In the genomic region with DNA sequence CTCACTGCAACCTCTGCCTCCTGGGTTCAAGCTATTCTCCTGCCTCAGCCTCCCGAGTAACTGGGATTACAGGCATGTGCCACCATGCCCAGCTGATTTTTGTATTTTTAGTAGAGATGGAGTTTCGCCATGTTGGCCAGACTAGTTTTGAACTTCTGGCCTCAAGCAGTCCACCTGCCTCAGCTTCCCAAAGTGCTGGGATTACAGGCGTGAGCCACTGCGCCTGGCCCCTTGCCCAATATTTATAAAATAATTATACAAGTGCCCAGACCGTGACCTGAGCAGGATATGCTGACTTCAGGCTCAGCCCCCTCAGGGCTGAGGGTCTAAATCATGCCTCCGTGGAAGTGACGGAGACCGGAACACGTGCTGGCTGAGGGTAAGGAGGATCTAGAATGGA, we compare ENCODE assay signal across 14 cellular contexts. TPM values are rescaled to one million over a fixed set of nuclear protein-coding genes. Genes with fewer than 3 reads are reported as not detected.
DNase-seq lines count a peak whose midpoint lies in the region; ATAC-seq and TF ChIP-seq lines count a peak whose summit lies in the region.
"Not testable (repeated sequence)": the region's sequence is repeated elsewhere in the genome, so short reads cannot be mapped to it uniquely, and the experiment has no call there.
"Had no signal": no experiment of that assay in that cellular context is flagged by ENCODE, and none has a peak within 500 bp of the region (broad histone marks: within the 10 kb centered on the region; RNA-seq: fewer than 3 reads in every experiment).

No MANE protein-coding gene starts in this region.

- not testable (repeated sequence) for H3K4me3 ChIP-seq in CD4-positive, CD25-positive, alpha-beta regulatory T cell (ENCODE audit: low read depth, low read length); right atrium auricular region; neuronal stem cell (ENCODE audit: low read length in 2 of 2)

- not testable (repeated sequence) for DNase-seq in CD4-positive, CD25-positive, alpha-beta regulatory T cell; neuronal stem cell (ENCODE audit: low spot score)
- DNase-seq in right atrium auricular region (ENCODE audit: low spot score) (peak; percentile 53), left lobe of liver (ENCODE audit: low spot score) (peak; percentile 7), osteocyte (ENCODE audit: extremely low spot score, unreplicated experiment) (peak; percentile 59)

- not testable (repeated sequence) for H3K27me3 ChIP-seq in CD4-positive, CD25-positive, alpha-beta regulatory T cell (ENCODE audit: control insufficient read depth, insufficient read depth, low read length); right atrium auricular region; neuronal stem cell (ENCODE audit: control insufficient read depth in 3 of 3, insufficient read depth in 3 of 3, low read depth in 1 of 3, low read length in 3 of 3)

- peaks cover 20% of the 10 kb centered on the region for H3K36me3 Mint-ChIP-seq in CD4-positive, CD25-positive, alpha-beta regulatory T cell
- H3K36me3 Mint-ChIP-seq in osteocyte (ENCODE audit: unreplicated experiment): not testable (repeated sequence)

- not testable (repeated sequence) for H3K79me1 ChIP-seq in neuronal stem cell (ENCODE audit: low read depth, low read length)

- H2BK5ac ChIP-seq in neuronal stem cell (ENCODE audit: low read length): peak overlapping the region; percentile 70

- not testable (repeated sequence) for H2AK5ac ChIP-seq in neuronal stem cell (ENCODE audit: low read depth, low read length)

- not testable (repeated sequence) for H4K91ac ChIP-seq in neuronal stem cell (ENCODE audit: low read depth, low read length, poor library complexity)

- not testable (repeated sequence) for H2BK15ac ChIP-seq in neuronal stem cell (ENCODE audit: low read length)

- H3K18ac ChIP-seq in neuronal stem cell (ENCODE audit: low read length): not testable (repeated sequence)

- H3K23ac ChIP-seq in neuronal stem cell (ENCODE audit: low read depth, low read length, poor library complexity): not testable (repeated sequence)

- peak overlapping the region in 2 of 3 donors; percentile 54 to 87 for H3K27ac Mint-ChIP-seq in CD4-positive, CD25-positive, alpha-beta regulatory T cell
- H3K27ac Mint-ChIP-seq in osteocyte (ENCODE audit: unreplicated experiment): not testable (repeated sequence)

- H3K4me1 Mint-ChIP-seq in CD4-positive, CD25-positive, alpha-beta regulatory T cell; osteocyte (ENCODE audit: unreplicated experiment): not testable (repeated sequence)

- H3K4me3 Mint-ChIP-seq in CD4-positive, CD25-positive, alpha-beta regulatory T cell; osteocyte (ENCODE audit: unreplicated experiment): not testable (repeated sequence)

- not testable (repeated sequence) for H3K4me1 ChIP-seq in CD4-positive, CD25-positive, alpha-beta regulatory T cell (ENCODE audit: control insufficient read depth, insufficient read depth, low read length, poor library complexity, severe bottlenecking); right atrium auricular region; neuronal stem cell (ENCODE audit: control insufficient read depth in 2 of 2, insufficient read depth in 1 of 2, low read depth in 1 of 2, low read length in 2 of 2)

- H2AFZ ChIP-seq in neuronal stem cell (ENCODE audit: low read length): not testable (repeated sequence)

- H2BK120ac ChIP-seq in neuronal stem cell (ENCODE audit: low read depth, low read length): not testable (repeated sequence)

- H2BK12ac ChIP-seq in neuronal stem cell (ENCODE audit: low read length): not testable (repeated sequence)

- not testable (repeated sequence) for H3K4ac ChIP-seq in neuronal stem cell (ENCODE audit: low read length)

- not testable (repeated sequence) for H3K27ac ChIP-seq in CD4-positive, CD25-positive, alpha-beta regulatory T cell (ENCODE audit: insufficient read depth, low read length, poor library complexity, severe bottlenecking); right atrium auricular region; neuronal stem cell (replicated peaks; ENCODE audit: low read length)

- ATAC-seq in CD4-positive, CD25-positive, alpha-beta regulatory T cell (ENCODE audit: low read depth in 2 of 2); left lobe of liver: not testable (repeated sequence)

- TF ChIP-seq CTCF in right atrium auricular region (IDR thresholded peaks at IDR 0.05); osteocyte (IDR thresholded peaks at IDR 0.05): not testable (repeated sequence)

- H3K9me3 Mint-ChIP-seq in CD4-positive, CD25-positive, alpha-beta regulatory T cell; osteocyte (ENCODE audit: unreplicated experiment): not testable (repeated sequence)

- not testable (repeated sequence) for H3K27me3 Mint-ChIP-seq in CD4-positive, CD25-positive, alpha-beta regulatory T cell; osteocyte (ENCODE audit: unreplicated experiment)

- not testable (repeated sequence) for H3K14ac ChIP-seq in neuronal stem cell (ENCODE audit: low read length)

- H3K36me3 ChIP-seq in CD4-positive, CD25-positive, alpha-beta regulatory T cell (ENCODE audit: control insufficient read depth, insufficient read depth, low read length); right atrium auricular region; neuronal stem cell (replicated peaks in 1 of 2; ENCODE audit: control insufficient read depth in 2 of 2, insufficient read depth in 2 of 2, low read length in 2 of 2): not testable (repeated sequence)

- no CpG with 5 or more reads among the region's 9 CpGs for WGBS in neuronal stem cell (ENCODE audit: extremely low coverage in 2 of 2, insufficient read length in 2 of 2, insufficient replicate concordance in 1 of 2), 2 donors

- H3K9me3 ChIP-seq in CD4-positive, CD25-positive, alpha-beta regulatory T cell (ENCODE audit: control insufficient read depth in 2 of 2, low read length in 2 of 2); right atrium auricular region; neuronal stem cell (replicated peaks in 1 of 2; ENCODE audit: control insufficient read depth in 2 of 2, insufficient read depth in 1 of 2, low read depth in 1 of 2, low read length in 2 of 2): not testable (repeated sequence)

- not testable (repeated sequence) for H3K9ac ChIP-seq in neuronal stem cell (ENCODE audit: low read depth, low read length, poor library complexity)

- H3K4me2 ChIP-seq in neuronal stem cell (ENCODE audit: insufficient read depth, low read length, poor library complexity, severe bottlenecking): not testable (repeated sequence)

- H4K8ac ChIP-seq in neuronal stem cell (ENCODE audit: low read depth, low read length): not testable (repeated sequence)

RNA-seq across cellular contexts. Expression of gene CDCP2, which starts 48.2 kb away (rescaled TPM):
- total RNA-seq in CD4-positive, CD25-positive, alpha-beta regulatory T cell: 0.15 TPM
- not detected for polyA plus RNA-seq in CD4-positive, CD25-positive, alpha-beta regulatory T cell
- total RNA-seq in right atrium auricular region (not detected), left lobe of liver (not detected), osteocyte (not detected in 2 replicates)
- 0.03 TPM for polyA plus RNA-seq in neuronal stem cell (2013, experiment 1 of 2)
- 0.03 TPM for polyA plus RNA-seq in neuronal stem cell (2013, experiment 2 of 2)
- total RNA-seq: A172; B cell; CD8-positive, alpha-beta memory T cell; Daoy; G401 had no signal
- polyA plus RNA-seq: A549; BJ; CD4-positive, alpha-beta memory T cell; CD8-positive, alpha-beta memory T cell; GM12878 had no signal

RNA-seq across cellular contexts. Expression of gene TCEANC2, which starts 51.2 kb away (rescaled TPM):
- 8.4 TPM for total RNA-seq in CD4-positive, CD25-positive, alpha-beta regulatory T cell
- polyA plus RNA-seq in CD4-positive, CD25-positive, alpha-beta regulatory T cell: 1 to 10 TPM; 3.6 to 6.9 (median 6.2) TPM
- total RNA-seq in right atrium auricular region (1 to 10 TPM; 3.3 to 5.6 TPM), left lobe of liver (2.9 TPM), osteocyte (3.1 and 3.9 TPM in 2 replicates)
- 3.7 TPM for polyA plus RNA-seq in neuronal stem cell (2013, experiment 1 of 2)
- 3.8 TPM for polyA plus RNA-seq in neuronal stem cell (2013, experiment 2 of 2)

RNA-seq across cellular contexts. Expression of gene TMEM59, which starts 51.6 kb away (rescaled TPM):
- 180 TPM for total RNA-seq in CD4-positive, CD25-positive, alpha-beta regulatory T cell
- polyA plus RNA-seq in CD4-positive, CD25-positive, alpha-beta regulatory T cell: 100 to 1,000 TPM; 605 to 863 (median 688) TPM
- total RNA-seq in right atrium auricular region: 100 to 1,000 TPM; 277 to 390 TPM
- total RNA-seq in left lobe of liver: 275 TPM
- 98.8 TPM for polyA plus RNA-seq in neuronal stem cell (2013, experiment 1 of 2)
- 96.0 TPM for polyA plus RNA-seq in neuronal stem cell (2013, experiment 2 of 2)
- total RNA-seq in osteocyte: 399 and 409 TPM in 2 replicates
